8 cellular contexts compared by ENCODE assay signal in the genomic region with DNA sequence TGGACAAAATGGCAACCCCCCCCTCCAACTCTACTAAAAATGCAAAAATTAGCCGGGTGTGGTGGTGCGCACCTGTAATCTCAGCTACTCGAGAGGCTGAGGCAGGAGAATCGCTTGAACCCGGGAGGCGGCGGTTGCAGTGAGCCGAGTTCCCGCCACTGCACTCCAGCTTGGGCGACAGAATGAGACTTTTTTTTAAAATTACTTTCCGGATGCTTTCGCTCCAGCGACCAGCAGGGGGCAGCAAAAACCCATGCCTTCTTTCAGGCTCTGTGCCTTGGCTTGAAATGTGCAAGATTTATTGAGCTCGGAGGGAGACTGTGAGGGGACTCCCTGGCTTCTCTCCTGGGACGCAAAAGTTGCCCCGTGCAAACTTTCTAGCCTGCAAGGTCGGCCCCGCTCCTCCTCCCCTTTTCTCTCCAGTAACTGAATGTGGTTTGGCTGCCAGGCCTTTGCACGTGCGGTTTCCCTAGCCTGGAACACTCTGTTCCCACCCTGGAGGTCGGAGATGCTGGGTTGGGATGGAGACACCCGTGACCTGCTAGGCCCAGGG.
A peak's percentile ranks its signal among the peaks of the same experiment; 100 is the strongest.
DNase-seq lines count a peak whose midpoint lies in the region; ATAC-seq and TF ChIP-seq lines count a peak whose summit lies in the region.

No MANE protein-coding gene starts in this region.

- H3K27me3 Mint-ChIP-seq in endothelial cell (ENCODE audit: unreplicated experiment): peaks cover 6% of the 10 kb centered on the region

- no peak overlapping the region for H3K4me3 Mint-ChIP-seq in endothelial cell (ENCODE audit: unreplicated experiment)

- TF ChIP-seq CTCF in AG09319 (IDR thresholded peaks at IDR 0.05; ENCODE audit: low read depth, low read length): peak; percentile 84
- peak; percentile 99 for TF ChIP-seq CTCF in endothelial cell (IDR thresholded peaks at IDR 0.05; ENCODE audit: unreplicated experiment)

- H3K4me1 Mint-ChIP-seq in endothelial cell (ENCODE audit: unreplicated experiment): no peaks in the 10 kb centered on the region

- no peaks in the 10 kb centered on the region for H3K36me3 Mint-ChIP-seq in endothelial cell (ENCODE audit: low read depth, unreplicated experiment)

- H3K27ac Mint-ChIP-seq in endothelial cell (ENCODE audit: unreplicated experiment): no peak overlapping the region

- no peak for ATAC-seq in GM21717 (IDR thresholded peaks at IDR 0.05; ENCODE audit: unreplicated experiment)

- no peak for DNase-seq in AG09319 (ENCODE audit: extremely low read depth, low read depth)
- peak; percentile 64 for DNase-seq in GM19240 (ENCODE audit: insufficient read length, low spot score)
- peak; percentile 48 for DNase-seq in NCI-H748 (lab: John Stamatoyannopoulos, UW; ENCODE audit: unreplicated experiment)
- peak; percentile 52 to 59 for DNase-seq in activated CD8-positive, alpha-beta memory T cell treated with anti-CD3 and anti-CD28 coated beads for 4 hours (ENCODE audit: low read depth in 2 of 2)
- peak; percentile 78 for DNase-seq in endothelial cell (ENCODE audit: low spot score)
- DNase-seq in middle frontal gyrus (ENCODE audit: extremely low spot score, low spot score): peak; percentile 36
- DNase-seq in stimulated activated CD8-positive, alpha-beta memory T cell treated with anti-CD3 and anti-CD28 coated beads, Interleukin-4, amount 100 ng/mL, for 24 hours (ENCODE audit: low read depth): peak; percentile 62

- no peaks in the 10 kb centered on the region for H3K9me3 Mint-ChIP-seq in endothelial cell (ENCODE audit: unreplicated experiment)
